Comparison of ENCODE assay signal across 25 cellular contexts in genomic region chr18:56492136-56492535, GRCh38.
"Had no signal": no experiment of that assay in that cellular context is flagged by ENCODE, and none has a peak within 500 bp of the region (broad histone marks: within the 10 kb centered on the region; RNA-seq: fewer than 3 reads in every experiment).

No MANE protein-coding gene starts in this region.

- DNase-seq: activated CD4-positive, alpha-beta memory T cell treated with anti-CD3 and anti-CD28 coated beads for 36 hours; activated CD4-positive, alpha-beta T cell treated with anti-CD3 and anti-CD28 coated beads, Interleukin-2, amount 10 ng/mL, durations not matched to agents 24 days and 14 days; activated CD4-positive, CD25-positive, alpha-beta regulatory T cell treated with anti-CD3 and anti-CD28 coated beads, Interleukin-2, amount 50 U/mL, for 72 hours; activated CD8-positive, alpha-beta memory T cell treated with anti-CD3 and anti-CD28 coated beads, Interleukin-2, amount 50 U/mL, for 4 hours; activated gamma-delta T cell; activated naive CD4-positive, alpha-beta T cell treated with anti-CD3 and anti-CD28 coated beads, Interleukin-2, amount 10 ng/mL, durations not matched to agents 7 days and 5 days; activated naive CD8-positive, alpha-beta T cell treated with anti-CD3 and anti-CD28 coated beads, Interleukin-2, amount 10 ng/mL, durations not matched to agents 7 days and 5 days; activated T-cell treated with anti-CD3 and anti-CD28 coated beads, Interleukin-2, amount 50 U/mL, for 1 hour; brain microvascular endothelial cell; cortex of kidney; effector memory CD8-positive, alpha-beta T cell; erythroblast; gastrocnemius medialis; glutamatergic neuron; left lung; lower lobe of right lung; mesenchymal stem cell; naive thymus-derived CD8-positive, alpha-beta T cell; nucleus accumbens; pancreas; stimulated activated CD4-positive, alpha-beta T cell treated with anti-CD3 and anti-CD28 coated beads, Interleukin-15, amount 100 ng/mL, for 24 hours; stimulated activated CD4-positive, alpha-beta T cell treated with anti-CD3 and anti-CD28 coated beads, Interleukin-2, amount 100 ng/mL, for 24 hours; stimulated activated naive B cell treated with anti-CD40 and anti-IgM and Interleukin-4, amounts not matched to agents 10 μg/mL and 1 μg/mL and 100 μg/mL, for 72 hours; T1000; tibial artery had no signal

- ATAC-seq: effector memory CD8-positive, alpha-beta T cell; gastrocnemius medialis; left lung; lower lobe of right lung; naive thymus-derived CD8-positive, alpha-beta T cell; pancreas; stimulated activated naive B cell treated with anti-CD40 and anti-IgM and Interleukin-4, amounts not matched to agents 10 μg/mL and 1 μg/mL and 100 μg/mL, for 72 hours had no signal
